ENCODE assay signal across 9 cellular contexts in genomic region chr4:16897351-16897750, GRCh38. TPM values are rescaled to one million over a fixed set of nuclear protein-coding genes. Genes with fewer than 3 reads are reported as not detected.
A peak's percentile ranks its signal among the peaks of the same experiment; 100 is the strongest.
DNase-seq lines count a peak whose midpoint lies in the region; ATAC-seq and TF ChIP-seq lines count a peak whose summit lies in the region.
"Had no signal": no experiment of that assay in that cellular context is flagged by ENCODE, and none has a peak within 500 bp of the region (broad histone marks: within the 10 kb centered on the region; RNA-seq: fewer than 3 reads in every experiment).

No MANE protein-coding gene starts in this region.

- CTCF ChIA-PET in BJ (lab: Yijun Ruan, JAX) = interaction anchor here (1.3 to 2.4 kb wide), 4 partner anchors 11 to 269 kb away, joined by 3 to 8 read pairs (median 4); no protein-coding TSS in a partner anchor

- H3K9me3 ChIP-seq in iPS-15b (ENCODE audit: control insufficient read depth, insufficient read depth, low read length) (no peaks in the 10 kb centered on the region), psoas muscle (no peaks in the 10 kb centered on the region)

- no peak for DNase-seq in BJ (ENCODE audit: low read depth)
- no peak for DNase-seq in psoas muscle
- DNase-seq in NCI-H69 (lab: John Stamatoyannopoulos, UW) = no peak
- DNase-seq in epidermal melanocyte (ENCODE audit: insufficient read length, low spot score) = no peak
- no peak for DNase-seq in NCI-H1930 (lab: John Stamatoyannopoulos, UW)
- DNase-seq: NCI-H226 had no signal

- 19 to 29% (median 25%) methylated on average over 4 of the region's 4 CpGs for WGBS in psoas muscle, 3 donors

- H3K4me1 ChIP-seq in iPS-15b (ENCODE audit: control insufficient read depth, insufficient read depth, low read length) = peaks cover 46% of the 10 kb centered on the region
- H3K4me1 ChIP-seq in psoas muscle = no peaks in the 10 kb centered on the region

- H3K4me3 ChIP-seq in BJ (ENCODE audit: low read depth, low read length) (peak overlapping the region; percentile 43), iPS-15b (ENCODE audit: low read depth, low read length) (peak overlapping the region; percentile 56), psoas muscle (peak overlapping the region; percentile 66)

- POLR2A ChIA-PET in BJ (lab: Charles Lee) = no interaction called here

- intact Hi-C loops in psoas muscle (cut with DNase I) = no loop called here

- no peak for ATAC-seq in psoas muscle
- no peak for ATAC-seq in HG03280 (IDR thresholded peaks at IDR 0.05; ENCODE audit: unreplicated experiment)

- no peaks in the 10 kb centered on the region for H3K27me3 ChIP-seq in BJ (ENCODE audit: control insufficient read depth, insufficient read depth, low read length)
- no peaks in the 10 kb centered on the region for H3K27me3 ChIP-seq in iPS-15b (ENCODE audit: control insufficient read depth, insufficient read depth, low read length)
- H3K27me3 ChIP-seq in psoas muscle (ENCODE audit: insufficient read depth in 3 of 3, low read length in 2 of 3) = peaks cover 0 to 5% (median 1%) of the 10 kb centered on the region in 3 donors

- TF ChIP-seq CTCF in BJ (IDR thresholded peaks at IDR 0.05; ENCODE audit: insufficient read depth, low read depth, low read length) (no peak), psoas muscle (IDR thresholded peaks at IDR 0.05) (no peak)

- H3K9ac ChIP-seq in iPS-15b (ENCODE audit: low read depth, low read length) = peak overlapping the region; percentile 5

- peak overlapping the region; percentile 39 for H3K27ac ChIP-seq in angular gyrus (ENCODE audit: low read depth, low read length)
- H3K27ac ChIP-seq in psoas muscle = peak overlapping the region; percentile 55

- H3K36me3 ChIP-seq in BJ (ENCODE audit: control insufficient read depth, insufficient read depth, low read length) (no peaks in the 10 kb centered on the region), iPS-15b (ENCODE audit: control insufficient read depth, insufficient read depth, low read length) (no peaks in the 10 kb centered on the region), psoas muscle (ENCODE audit: insufficient read depth in 1 of 2, low read depth in 1 of 2) (no peaks in the 10 kb centered on the region)

RNA-seq across cellular contexts. Expression of gene LDB2, which starts 1.1 kb away (rescaled TPM):
- polyA plus RNA-seq in BJ (2011; rRNA removed) (79.7 and 97.9 TPM in 2 replicates), psoas muscle (1 to 10 TPM; 7.0 to 9.0 (median 8.9) TPM)
- polyA minus RNA-seq in BJ (2011; rRNA and poly(A)+ RNA removed) = 112 and 149 TPM in 2 replicates
- total RNA-seq in psoas muscle = 10 to 100 TPM; 10.1 to 18.9 (median 12.4) TPM
